In the genomic region with DNA sequence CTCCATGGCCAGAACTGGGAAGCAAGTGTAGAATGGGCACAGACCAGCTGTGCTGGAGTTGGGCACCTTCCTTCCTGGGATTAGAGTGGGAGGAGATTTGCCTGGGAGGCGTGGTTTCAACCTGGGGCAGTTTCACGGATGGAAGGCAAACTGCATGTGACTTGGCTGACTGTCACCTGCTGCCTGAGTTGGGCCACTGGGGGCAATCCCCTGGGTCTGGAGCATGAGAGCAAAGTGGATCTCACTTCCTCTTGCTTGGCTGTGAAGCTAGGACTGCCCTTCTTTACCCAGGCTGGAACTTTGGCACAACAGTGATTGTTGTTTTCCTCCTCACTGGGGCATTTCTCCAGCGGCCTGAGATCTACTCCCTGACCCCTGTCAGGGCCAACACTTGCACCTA, we compare ENCODE assay signal across 1 cellular context.
TF ChIP-seq lines count a peak whose summit lies in the region.

No MANE protein-coding gene starts in this region.

TF ChIP-seq in WTC11, 78 proteins besides CTCF, POLR2A, EP300 and RAD21 (continued from another document):
- TF ChIP-seq, protein P1, sequence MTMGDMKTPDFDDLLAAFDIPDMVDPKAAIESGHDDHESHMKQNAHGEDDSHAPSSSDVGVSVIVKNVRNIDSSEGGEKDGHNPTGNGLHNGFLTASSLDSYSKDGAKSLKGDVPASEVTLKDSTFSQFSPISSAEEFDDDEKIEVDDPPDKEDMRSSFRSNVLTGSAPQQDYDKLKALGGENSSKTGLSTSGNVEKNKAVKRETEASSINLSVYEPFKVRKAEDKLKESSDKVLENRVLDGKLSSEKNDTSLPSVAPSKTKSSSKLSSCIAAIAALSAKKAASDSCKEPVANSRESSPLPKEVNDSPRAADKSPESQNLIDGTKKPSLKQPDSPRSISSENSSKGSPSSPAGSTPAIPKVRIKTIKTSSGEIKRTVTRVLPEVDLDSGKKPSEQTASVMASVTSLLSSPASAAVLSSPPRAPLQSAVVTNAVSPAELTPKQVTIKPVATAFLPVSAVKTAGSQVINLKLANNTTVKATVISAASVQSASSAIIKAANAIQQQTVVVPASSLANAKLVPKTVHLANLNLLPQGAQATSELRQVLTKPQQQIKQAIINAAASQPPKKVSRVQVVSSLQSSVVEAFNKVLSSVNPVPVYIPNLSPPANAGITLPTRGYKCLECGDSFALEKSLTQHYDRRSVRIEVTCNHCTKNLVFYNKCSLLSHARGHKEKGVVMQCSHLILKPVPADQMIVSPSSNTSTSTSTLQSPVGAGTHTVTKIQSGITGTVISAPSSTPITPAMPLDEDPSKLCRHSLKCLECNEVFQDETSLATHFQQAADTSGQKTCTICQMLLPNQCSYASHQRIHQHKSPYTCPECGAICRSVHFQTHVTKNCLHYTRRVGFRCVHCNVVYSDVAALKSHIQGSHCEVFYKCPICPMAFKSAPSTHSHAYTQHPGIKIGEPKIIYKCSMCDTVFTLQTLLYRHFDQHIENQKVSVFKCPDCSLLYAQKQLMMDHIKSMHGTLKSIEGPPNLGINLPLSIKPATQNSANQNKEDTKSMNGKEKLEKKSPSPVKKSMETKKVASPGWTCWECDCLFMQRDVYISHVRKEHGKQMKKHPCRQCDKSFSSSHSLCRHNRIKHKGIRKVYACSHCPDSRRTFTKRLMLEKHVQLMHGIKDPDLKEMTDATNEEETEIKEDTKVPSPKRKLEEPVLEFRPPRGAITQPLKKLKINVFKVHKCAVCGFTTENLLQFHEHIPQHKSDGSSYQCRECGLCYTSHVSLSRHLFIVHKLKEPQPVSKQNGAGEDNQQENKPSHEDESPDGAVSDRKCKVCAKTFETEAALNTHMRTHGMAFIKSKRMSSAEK (CRISPR knock-in tag; IDR thresholded peaks at IDR 0.05; ENCODE audit: borderline replicate concordance): no peak
- TF ChIP-seq EMX1 (CRISPR knock-in tag; IDR thresholded peaks at IDR 0.05) (no peak), ESRRA (CRISPR knock-in tag; IDR thresholded peaks at IDR 0.05; ENCODE audit: borderline replicate concordance) (no peak), ZNF425 (CRISPR knock-in tag; conservative IDR thresholded peaks at IDR 0.05) (no peak), ZMAT4 (CRISPR knock-in tag; IDR thresholded peaks at IDR 0.05) (no peak)
- TF ChIP-seq, protein P2, sequence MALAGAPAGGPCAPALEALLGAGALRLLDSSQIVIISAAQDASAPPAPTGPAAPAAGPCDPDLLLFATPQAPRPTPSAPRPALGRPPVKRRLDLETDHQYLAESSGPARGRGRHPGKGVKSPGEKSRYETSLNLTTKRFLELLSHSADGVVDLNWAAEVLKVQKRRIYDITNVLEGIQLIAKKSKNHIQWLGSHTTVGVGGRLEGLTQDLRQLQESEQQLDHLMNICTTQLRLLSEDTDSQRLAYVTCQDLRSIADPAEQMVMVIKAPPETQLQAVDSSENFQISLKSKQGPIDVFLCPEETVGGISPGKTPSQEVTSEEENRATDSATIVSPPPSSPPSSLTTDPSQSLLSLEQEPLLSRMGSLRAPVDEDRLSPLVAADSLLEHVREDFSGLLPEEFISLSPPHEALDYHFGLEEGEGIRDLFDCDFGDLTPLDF (CRISPR knock-in tag; IDR thresholded peaks at IDR 0.05): no peak
- TF ChIP-seq, protein P3, sequence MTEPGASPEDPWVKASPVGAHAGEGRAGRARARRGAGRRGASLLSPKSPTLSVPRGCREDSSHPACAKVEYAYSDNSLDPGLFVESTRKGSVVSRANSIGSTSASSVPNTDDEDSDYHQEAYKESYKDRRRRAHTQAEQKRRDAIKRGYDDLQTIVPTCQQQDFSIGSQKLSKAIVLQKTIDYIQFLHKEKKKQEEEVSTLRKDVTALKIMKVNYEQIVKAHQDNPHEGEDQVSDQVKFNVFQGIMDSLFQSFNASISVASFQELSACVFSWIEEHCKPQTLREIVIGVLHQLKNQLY (CRISPR knock-in tag; IDR thresholded peaks at IDR 0.05): no peak
